ENCODE assay signal across 1 cellular context in the genomic region with DNA sequence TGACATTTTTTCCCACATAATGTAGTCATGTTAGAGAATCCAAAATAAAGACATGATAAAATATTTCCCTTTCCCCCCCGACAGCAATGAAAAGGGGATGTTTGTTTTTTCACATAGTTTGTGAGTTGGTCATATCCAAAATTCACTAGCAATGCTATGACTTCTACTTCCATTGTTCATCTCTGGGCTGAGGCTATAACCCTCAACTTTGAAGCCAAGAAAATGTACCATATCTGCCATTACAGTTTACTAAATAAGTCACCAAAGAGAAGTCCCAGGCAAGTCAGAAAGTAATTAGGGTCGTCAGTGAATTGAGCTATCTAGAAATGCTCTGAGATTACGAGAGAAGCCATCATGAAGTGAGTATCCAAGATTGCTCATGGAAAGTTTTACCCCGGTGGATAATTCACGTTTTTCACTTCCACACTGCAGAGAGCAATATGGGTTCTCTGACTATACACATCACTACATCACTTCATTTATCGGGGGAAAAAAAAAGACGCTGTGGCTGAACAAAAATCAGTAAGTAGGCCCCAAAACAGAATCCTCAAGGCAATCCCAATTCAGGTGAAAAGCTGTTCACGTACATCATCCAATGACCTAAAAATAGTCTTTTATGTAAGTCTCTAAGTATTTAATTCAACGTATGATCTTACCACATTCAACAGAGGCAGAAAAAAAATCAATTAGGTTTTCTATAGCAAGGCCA.
TF ChIP-seq lines count a peak whose summit lies in the region.

No MANE protein-coding gene starts in this region.

TF ChIP-seq in liver, 16 proteins besides CTCF, POLR2A, EP300 and RAD21 (continued from another document):
- TF ChIP-seq, protein P1, sequence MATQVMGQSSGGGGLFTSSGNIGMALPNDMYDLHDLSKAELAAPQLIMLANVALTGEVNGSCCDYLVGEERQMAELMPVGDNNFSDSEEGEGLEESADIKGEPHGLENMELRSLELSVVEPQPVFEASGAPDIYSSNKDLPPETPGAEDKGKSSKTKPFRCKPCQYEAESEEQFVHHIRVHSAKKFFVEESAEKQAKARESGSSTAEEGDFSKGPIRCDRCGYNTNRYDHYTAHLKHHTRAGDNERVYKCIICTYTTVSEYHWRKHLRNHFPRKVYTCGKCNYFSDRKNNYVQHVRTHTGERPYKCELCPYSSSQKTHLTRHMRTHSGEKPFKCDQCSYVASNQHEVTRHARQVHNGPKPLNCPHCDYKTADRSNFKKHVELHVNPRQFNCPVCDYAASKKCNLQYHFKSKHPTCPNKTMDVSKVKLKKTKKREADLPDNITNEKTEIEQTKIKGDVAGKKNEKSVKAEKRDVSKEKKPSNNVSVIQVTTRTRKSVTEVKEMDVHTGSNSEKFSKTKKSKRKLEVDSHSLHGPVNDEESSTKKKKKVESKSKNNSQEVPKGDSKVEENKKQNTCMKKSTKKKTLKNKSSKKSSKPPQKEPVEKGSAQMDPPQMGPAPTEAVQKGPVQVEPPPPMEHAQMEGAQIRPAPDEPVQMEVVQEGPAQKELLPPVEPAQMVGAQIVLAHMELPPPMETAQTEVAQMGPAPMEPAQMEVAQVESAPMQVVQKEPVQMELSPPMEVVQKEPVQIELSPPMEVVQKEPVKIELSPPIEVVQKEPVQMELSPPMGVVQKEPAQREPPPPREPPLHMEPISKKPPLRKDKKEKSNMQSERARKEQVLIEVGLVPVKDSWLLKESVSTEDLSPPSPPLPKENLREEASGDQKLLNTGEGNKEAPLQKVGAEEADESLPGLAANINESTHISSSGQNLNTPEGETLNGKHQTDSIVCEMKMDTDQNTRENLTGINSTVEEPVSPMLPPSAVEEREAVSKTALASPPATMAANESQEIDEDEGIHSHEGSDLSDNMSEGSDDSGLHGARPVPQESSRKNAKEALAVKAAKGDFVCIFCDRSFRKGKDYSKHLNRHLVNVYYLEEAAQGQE (IDR thresholded peaks at IDR 0.05) = no peak
- TF ChIP-seq MAX (IDR thresholded peaks at IDR 0.05) (no peak), JUND (IDR thresholded peaks at IDR 0.05) (no peak), NR2F2 (IDR thresholded peaks at IDR 0.05) (no peak), YY1 (IDR thresholded peaks at IDR 0.05) (no peak), TAF1 (conservative IDR thresholded peaks at IDR 0.05) (no peak), HNF4G (IDR thresholded peaks at IDR 0.05) (no peak), HNF4A (conservative IDR thresholded peaks at IDR 0.05) (no peak)
- TF ChIP-seq, protein P2, sequence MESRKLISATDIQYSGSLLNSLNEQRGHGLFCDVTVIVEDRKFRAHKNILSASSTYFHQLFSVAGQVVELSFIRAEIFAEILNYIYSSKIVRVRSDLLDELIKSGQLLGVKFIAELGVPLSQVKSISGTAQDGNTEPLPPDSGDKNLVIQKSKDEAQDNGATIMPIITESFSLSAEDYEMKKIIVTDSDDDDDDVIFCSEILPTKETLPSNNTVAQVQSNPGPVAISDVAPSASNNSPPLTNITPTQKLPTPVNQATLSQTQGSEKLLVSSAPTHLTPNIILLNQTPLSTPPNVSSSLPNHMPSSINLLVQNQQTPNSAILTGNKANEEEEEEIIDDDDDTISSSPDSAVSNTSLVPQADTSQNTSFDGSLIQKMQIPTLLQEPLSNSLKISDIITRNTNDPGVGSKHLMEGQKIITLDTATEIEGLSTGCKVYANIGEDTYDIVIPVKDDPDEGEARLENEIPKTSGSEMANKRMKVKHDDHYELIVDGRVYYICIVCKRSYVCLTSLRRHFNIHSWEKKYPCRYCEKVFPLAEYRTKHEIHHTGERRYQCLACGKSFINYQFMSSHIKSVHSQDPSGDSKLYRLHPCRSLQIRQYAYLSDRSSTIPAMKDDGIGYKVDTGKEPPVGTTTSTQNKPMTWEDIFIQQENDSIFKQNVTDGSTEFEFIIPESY (IDR thresholded peaks at IDR 0.05) = no peak
